In genomic region chr3:66482005-66482404, GRCh38 we compare ENCODE assay signal across 10 cellular contexts. TPM values are rescaled to one million over a fixed set of nuclear protein-coding genes. Genes with fewer than 3 reads are reported as not detected.
DNase-seq lines count a peak whose midpoint lies in the region; ATAC-seq and TF ChIP-seq lines count a peak whose summit lies in the region.
"Had no signal": no experiment of that assay in that cellular context is flagged by ENCODE, and none has a peak within 500 bp of the region (broad histone marks: within the 10 kb centered on the region; RNA-seq: fewer than 3 reads in every experiment).

No MANE protein-coding gene starts in this region.

- TF ChIP-seq POLR2A in body of pancreas (IDR thresholded peaks at IDR 0.05), result no peak

- TF ChIP-seq CTCF in body of pancreas (IDR thresholded peaks at IDR 0.05), result no peak
- TF ChIP-seq CTCF in GM10248 (IDR thresholded peaks at IDR 0.05; ENCODE audit: control extremely low read depth, extremely low read depth, low read depth, missing control alignments), result no peak

- CTCF ChIA-PET in GM10248 (lab: Yijun Ruan, JAX), result interaction anchor here (1.6 to 3.8 kb wide), 3 partner anchors 9 to 14 kb away, joined by 3 to 15 read pairs (median 6); no protein-coding TSS in a partner anchor

- H3K4me3 ChIP-seq in body of pancreas (no peak overlapping the region), muscle layer of duodenum (ENCODE audit: low read depth in 1 of 2, low read length in 2 of 2) (peak overlapping the region in 1 of 2 donors; percentile 13)
- H3K4me3 ChIP-seq: skin epidermis had no signal

- H3K36me3 ChIP-seq in body of pancreas (replicated peaks in 1 of 2; ENCODE audit: insufficient read depth in 1 of 2, low read depth in 2 of 2), result no peaks in the 10 kb centered on the region
- H3K36me3 ChIP-seq in muscle layer of duodenum (ENCODE audit: control insufficient read depth in 1 of 2, insufficient read depth in 2 of 2, low read length in 2 of 2), result no peaks in the 10 kb centered on the region

- peaks cover 100% of the 10 kb centered on the region for H3K4me1 ChIP-seq in body of pancreas
- H3K4me1 ChIP-seq in muscle layer of duodenum (ENCODE audit: control insufficient read depth in 1 of 2, insufficient read depth in 2 of 2, low read length in 2 of 2), result peaks cover 50 to 66% of the 10 kb centered on the region in 2 donors

- WGBS in body of pancreas, 2 donors, result 5 to 21% methylated on average over 6 of the region's 6 CpGs

- H3K9me3 ChIP-seq in body of pancreas (no peaks in the 10 kb centered on the region), muscle layer of duodenum (ENCODE audit: control insufficient read depth in 1 of 2, low read length in 2 of 2) (no peaks in the 10 kb centered on the region)

- H3K27me3 ChIP-seq in body of pancreas, result no peaks in the 10 kb centered on the region
- no peaks in the 10 kb centered on the region for H3K27me3 ChIP-seq in muscle layer of duodenum (ENCODE audit: low read depth, low read length)

- POLR2A ChIA-PET in GM10248 (lab: Yijun Ruan, JAX), result no interaction called here

- DNase-seq in left ventricle myocardium superior, result no peak
- DNase-seq in Right ventricle myocardium inferior (ENCODE audit: missing footprints), result no peak
- peak in 1 of 4 donors; percentile 56 for DNase-seq in body of pancreas
- no peak for DNase-seq in effector CD8-positive, alpha-beta T cell (lab: John Stamatoyannopoulos, UW)
- DNase-seq in GM10248 (ENCODE audit: extremely low spot score), result no peak
- DNase-seq: stimulated activated naive CD8-positive, alpha-beta T cell treated with anti-CD3 and anti-CD28 coated beads, Interleukin-15, amount 100 ng/mL, for 72 hours had no signal

- peak; percentile 18 for ATAC-seq in left ventricle myocardium superior
- ATAC-seq in Right ventricle myocardium inferior, result no peak
- no peak for ATAC-seq in body of pancreas
- no peak for ATAC-seq in HG02759 (IDR thresholded peaks at IDR 0.05; ENCODE audit: unreplicated experiment)
- no peak for ATAC-seq in GM21447 (IDR thresholded peaks at IDR 0.05; ENCODE audit: unreplicated experiment)

- intact Hi-C loops in left ventricle myocardium superior (cut with micrococcal nuclease) (no loop called here), Right ventricle myocardium inferior (cut with DNase I) (loop anchor here (2.0 kb wide), 1 partner anchor 15 kb away; no protein-coding TSS in a partner anchor), body of pancreas (cut with DNase I) (no loop called here)

- H3K27ac ChIP-seq in body of pancreas (peak overlapping the region; percentile 73 to 84 (median 82)), muscle layer of duodenum (ENCODE audit: low read length) (peak overlapping the region; percentile 95)

RNA-seq across cellular contexts. Expression of gene LRIG1, which starts 18.8 kb away (rescaled TPM):
- total RNA-seq in left ventricle myocardium superior, result 104 TPM
- total RNA-seq in Right ventricle myocardium inferior, result 93.8 TPM
- 100 to 1,000 TPM; 111 to 114 TPM for total RNA-seq in body of pancreas
